ENCODE assay signal across 15 cellular contexts in genomic region chr7:55770778-55771177, GRCh38.
DNase-seq lines count a peak whose midpoint lies in the region; ATAC-seq and TF ChIP-seq lines count a peak whose summit lies in the region.
"Had no signal": no experiment of that assay in that cellular context is flagged by ENCODE, and none has a peak within 500 bp of the region (broad histone marks: within the 10 kb centered on the region; RNA-seq: fewer than 3 reads in every experiment).

No MANE protein-coding gene starts in this region.

- no peaks in the 10 kb centered on the region for H3K4me1 Mint-ChIP-seq in WTC11
- H3K4me1 Mint-ChIP-seq: CD4-positive, CD25-positive, alpha-beta regulatory T cell had no signal

- TF ChIP-seq CTCF in PC-9 (conservative IDR thresholded peaks at IDR 0.05): no peak
- TF ChIP-seq CTCF in WTC11 (IDR thresholded peaks at IDR 0.05): no peak

- H3K4me2 ChIP-seq in PC-9: no peak overlapping the region
- H3K4me2 ChIP-seq: BLaER1 treated with 17β-estradiol and CSF1 and Interleukin-3, amounts not matched to agents 10 nM and 100 nM; GM23338 had no signal

- DNase-seq in activated CD8-positive, alpha-beta memory T cell treated with anti-CD3 and anti-CD28 coated beads for 24 hours: peak; percentile 13
- no peak for DNase-seq in activated CD8-positive, alpha-beta memory T cell treated with anti-CD3 and anti-CD28 coated beads, Interleukin-2, amount 50 U/mL, for 4 hours
- DNase-seq in PC-9 (peak in 1 of 2 experiments; percentile 39), astrocyte of the hippocampus (ENCODE audit: low read depth, low spot score) (peak; percentile 15), left colon (no peak), NCI-H2029 treated with DMSO at 0.1 percent for 48 hours (lab: John Stamatoyannopoulos, UW) (no peak), WTC11 (ENCODE audit: low spot score) (no peak), DMS53 (lab: John Stamatoyannopoulos, UW) (no peak)
- DNase-seq: CD4-positive, CD25-positive, alpha-beta regulatory T cell; H7 had no signal

- peak; percentile 65 for ATAC-seq in left colon
- no peak for ATAC-seq in WTC11
- ATAC-seq: GM12878, GM23338 had no signal

- H3K36me3 Mint-ChIP-seq in WTC11: peaks cover 26% of the 10 kb centered on the region
- H3K36me3 Mint-ChIP-seq: CD4-positive, CD25-positive, alpha-beta regulatory T cell had no signal

- H4K20me1 ChIP-seq in PC-9 (ENCODE audit: insufficient read depth): no peaks in the 10 kb centered on the region
- H4K20me1 ChIP-seq: BLaER1 treated with 17β-estradiol and CSF1 and Interleukin-3, amounts not matched to agents 10 nM and 100 nM had no signal

- H3K4me3 ChIP-seq in PC-9: no peak overlapping the region
- H3K4me3 ChIP-seq: BLaER1 treated with 17β-estradiol and CSF1 and Interleukin-3, amounts not matched to agents 10 nM and 100 nM; GM12878; GM23338 had no signal

- no peaks in the 10 kb centered on the region for H3K36me3 ChIP-seq in PC-9 (ENCODE audit: low read depth)
- H3K36me3 ChIP-seq: BLaER1 treated with 17β-estradiol and CSF1 and Interleukin-3, amounts not matched to agents 10 nM and 100 nM had no signal

- H3K9me2 ChIP-seq in PC-9 (ENCODE audit: insufficient read depth): no peaks in the 10 kb centered on the region

- no TSS peak for BruUV-seq in PC-9 (replicated peaks; lab: Mats Ljungman, UMichigan)

- no peaks in the 10 kb centered on the region for H3F3A ChIP-seq in PC-9 (ENCODE audit: insufficient read depth, low read depth)

- H3K4me1 ChIP-seq in PC-9 (replicated peaks; ENCODE audit: insufficient read depth): no peaks in the 10 kb centered on the region
- H3K4me1 ChIP-seq: BLaER1 treated with 17β-estradiol and CSF1 and Interleukin-3, amounts not matched to agents 10 nM and 100 nM had no signal

- no peaks in the 10 kb centered on the region for H3K9me3 ChIP-seq in PC-9 (ENCODE audit: insufficient read depth, low read depth)
- H3K9me3 ChIP-seq: BLaER1 treated with 17β-estradiol and CSF1 and Interleukin-3, amounts not matched to agents 10 nM and 100 nM had no signal

- H3K27me3 Mint-ChIP-seq in WTC11 (ENCODE audit: low read depth): peaks cover 10% of the 10 kb centered on the region; the same call in 1 of the 2 replicates
- H3K27me3 Mint-ChIP-seq: CD4-positive, CD25-positive, alpha-beta regulatory T cell had no signal

- H3K9me3 Mint-ChIP-seq in WTC11: peaks cover 33% of the 10 kb centered on the region

- CTCF ChIA-PET in PC-9 (lab: Charles Lee): no interaction called here
- CTCF ChIA-PET in WTC11 (lab: Charles Lee): interaction anchor here (0.6 kb wide), 1 partner anchor 303 kb away, joined by 3 read pairs; no protein-coding TSS in a partner anchor

- no peaks in the 10 kb centered on the region for H3K27me3 ChIP-seq in PC-9 (ENCODE audit: insufficient read depth, low read depth)
- H3K27me3 ChIP-seq: BLaER1 treated with 17β-estradiol and CSF1 and Interleukin-3, amounts not matched to agents 10 nM and 100 nM had no signal

- no peak overlapping the region for H3K27ac ChIP-seq in PC-9
- H3K27ac ChIP-seq: 22Rv1; BLaER1 treated with 17β-estradiol and CSF1 and Interleukin-3, amounts not matched to agents 10 nM and 100 nM; HL-60 had no signal

- intact Hi-C loops in PC-9 (cut with micrococcal nuclease; ENCODE audit: unreplicated experiment): no loop called here
- intact Hi-C loops in left colon (cut with DNase I, micrococcal nuclease): no loop called here

- H2AFZ ChIP-seq in PC-9: 0 out of 2 replicates have a peak overlapping the region, but pooled peaks have one; percentile 24
- H2AFZ ChIP-seq: GM23338 had no signal

- H3K27ac Mint-ChIP-seq in WTC11: no peak overlapping the region
- H3K27ac Mint-ChIP-seq: CD4-positive, CD25-positive, alpha-beta regulatory T cell; GM23338 had no signal

- no peaks in the 10 kb centered on the region for H3K79me2 ChIP-seq in PC-9 (ENCODE audit: low read depth)

- no peak overlapping the region for H3K4me3 Mint-ChIP-seq in WTC11
- H3K4me3 Mint-ChIP-seq: CD4-positive, CD25-positive, alpha-beta regulatory T cell; GM23338 had no signal

- POLR2A ChIA-PET in PC-9 (lab: Charles Lee; ENCODE audit: unreplicated experiment): no interaction called here
- POLR2A ChIA-PET in WTC11 (lab: Charles Lee): no interaction called here

TF ChIP-seq in WTC11, 78 proteins besides CTCF, POLR2A, EP300 and RAD21:
- TF ChIP-seq ETV6 (CRISPR knock-in tag; IDR thresholded peaks at IDR 0.05) (no peak), TCF7 (CRISPR knock-in tag; IDR thresholded peaks at IDR 0.05; ENCODE audit: low read depth) (no peak), JUN (CRISPR knock-in tag; IDR thresholded peaks at IDR 0.05) (no peak), EMX1 (CRISPR knock-in tag; IDR thresholded peaks at IDR 0.05) (no peak), FOXP4 (CRISPR knock-in tag; IDR thresholded peaks at IDR 0.05) (no peak), MYBL2 (CRISPR knock-in tag; IDR thresholded peaks at IDR 0.05) (no peak), ZBTB21 (CRISPR knock-in tag; IDR thresholded peaks at IDR 0.05; ENCODE audit: borderline replicate concordance) (no peak), ZMAT4 (CRISPR knock-in tag; IDR thresholded peaks at IDR 0.05) (no peak), GABPB1 (CRISPR knock-in tag; IDR thresholded peaks at IDR 0.05) (no peak)
- TF ChIP-seq, protein P1, sequence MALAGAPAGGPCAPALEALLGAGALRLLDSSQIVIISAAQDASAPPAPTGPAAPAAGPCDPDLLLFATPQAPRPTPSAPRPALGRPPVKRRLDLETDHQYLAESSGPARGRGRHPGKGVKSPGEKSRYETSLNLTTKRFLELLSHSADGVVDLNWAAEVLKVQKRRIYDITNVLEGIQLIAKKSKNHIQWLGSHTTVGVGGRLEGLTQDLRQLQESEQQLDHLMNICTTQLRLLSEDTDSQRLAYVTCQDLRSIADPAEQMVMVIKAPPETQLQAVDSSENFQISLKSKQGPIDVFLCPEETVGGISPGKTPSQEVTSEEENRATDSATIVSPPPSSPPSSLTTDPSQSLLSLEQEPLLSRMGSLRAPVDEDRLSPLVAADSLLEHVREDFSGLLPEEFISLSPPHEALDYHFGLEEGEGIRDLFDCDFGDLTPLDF (CRISPR knock-in tag; IDR thresholded peaks at IDR 0.05): no peak
- TF ChIP-seq, protein P2, sequence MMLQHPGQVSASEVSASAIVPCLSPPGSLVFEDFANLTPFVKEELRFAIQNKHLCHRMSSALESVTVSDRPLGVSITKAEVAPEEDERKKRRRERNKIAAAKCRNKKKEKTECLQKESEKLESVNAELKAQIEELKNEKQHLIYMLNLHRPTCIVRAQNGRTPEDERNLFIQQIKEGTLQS (CRISPR knock-in tag; conservative IDR thresholded peaks at IDR 0.05): no peak
- TF ChIP-seq, protein P3, sequence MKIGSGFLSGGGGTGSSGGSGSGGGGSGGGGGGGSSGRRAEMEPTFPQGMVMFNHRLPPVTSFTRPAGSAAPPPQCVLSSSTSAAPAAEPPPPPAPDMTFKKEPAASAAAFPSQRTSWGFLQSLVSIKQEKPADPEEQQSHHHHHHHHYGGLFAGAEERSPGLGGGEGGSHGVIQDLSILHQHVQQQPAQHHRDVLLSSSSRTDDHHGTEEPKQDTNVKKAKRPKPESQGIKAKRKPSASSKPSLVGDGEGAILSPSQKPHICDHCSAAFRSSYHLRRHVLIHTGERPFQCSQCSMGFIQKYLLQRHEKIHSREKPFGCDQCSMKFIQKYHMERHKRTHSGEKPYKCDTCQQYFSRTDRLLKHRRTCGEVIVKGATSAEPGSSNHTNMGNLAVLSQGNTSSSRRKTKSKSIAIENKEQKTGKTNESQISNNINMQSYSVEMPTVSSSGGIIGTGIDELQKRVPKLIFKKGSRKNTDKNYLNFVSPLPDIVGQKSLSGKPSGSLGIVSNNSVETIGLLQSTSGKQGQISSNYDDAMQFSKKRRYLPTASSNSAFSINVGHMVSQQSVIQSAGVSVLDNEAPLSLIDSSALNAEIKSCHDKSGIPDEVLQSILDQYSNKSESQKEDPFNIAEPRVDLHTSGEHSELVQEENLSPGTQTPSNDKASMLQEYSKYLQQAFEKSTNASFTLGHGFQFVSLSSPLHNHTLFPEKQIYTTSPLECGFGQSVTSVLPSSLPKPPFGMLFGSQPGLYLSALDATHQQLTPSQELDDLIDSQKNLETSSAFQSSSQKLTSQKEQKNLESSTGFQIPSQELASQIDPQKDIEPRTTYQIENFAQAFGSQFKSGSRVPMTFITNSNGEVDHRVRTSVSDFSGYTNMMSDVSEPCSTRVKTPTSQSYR (CRISPR knock-in tag; IDR thresholded peaks at IDR 0.05): no peak
- TF ChIP-seq, protein P4, sequence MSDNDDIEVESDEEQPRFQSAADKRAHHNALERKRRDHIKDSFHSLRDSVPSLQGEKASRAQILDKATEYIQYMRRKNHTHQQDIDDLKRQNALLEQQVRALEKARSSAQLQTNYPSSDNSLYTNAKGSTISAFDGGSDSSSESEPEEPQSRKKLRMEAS (CRISPR knock-in tag; IDR thresholded peaks at IDR 0.05): no peak

Comparison
In these comparisons a context has a peak if more than half of its experiments do, and no peak if none do; other contexts are left out.
1. DNase-seq: peak in activated CD8-positive, alpha-beta memory T cell treated with anti-CD3 and anti-CD28 coated beads for 24 hours (single experiment) and astrocyte of the hippocampus (single experiment); none in activated CD8-positive, alpha-beta memory T cell treated with anti-CD3 and anti-CD28 coated beads, Interleukin-2, amount 50 U/mL, for 4 hours (single experiment), left colon (0 of 2), NCI-H2029 treated with DMSO at 0.1 percent for 48 hours (single experiment), WTC11 (single experiment) and DMS53 (single experiment).